25 cellular contexts compared by ENCODE assay signal in the genomic region with DNA sequence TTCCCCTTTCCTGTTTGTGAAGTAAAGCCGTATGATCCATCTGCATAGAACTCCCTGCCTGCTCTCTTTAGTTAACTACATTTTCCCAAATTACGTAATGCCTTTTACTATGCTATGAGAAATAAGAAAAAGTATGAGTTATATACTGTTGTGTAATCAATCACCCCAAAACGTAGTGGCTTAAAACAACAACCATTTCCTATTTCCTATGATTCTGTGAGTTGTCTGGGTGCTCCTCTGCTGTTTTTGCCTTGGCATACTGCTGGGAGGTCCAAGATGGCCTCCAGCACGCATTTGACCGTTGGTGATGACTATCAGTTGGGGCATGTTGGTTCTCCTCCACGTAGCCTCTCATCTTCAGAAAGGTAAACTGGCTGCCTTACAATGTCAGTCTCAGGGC. TPM values are rescaled to one million over a fixed set of nuclear protein-coding genes. Genes with fewer than 3 reads are reported as not detected.
A peak's percentile ranks its signal among the peaks of the same experiment; 100 is the strongest.
DNase-seq lines count a peak whose midpoint lies in the region; ATAC-seq, FAIRE-seq and TF ChIP-seq lines count a peak whose summit lies in the region.
"Had no signal": no experiment of that assay in that cellular context is flagged by ENCODE, and none has a peak within 500 bp of the region (broad histone marks: within the 10 kb centered on the region; RNA-seq: fewer than 3 reads in every experiment).

No MANE protein-coding gene starts in this region.

- H3K36me3 Mint-ChIP-seq in WTC11 = no peaks in the 10 kb centered on the region
- no peaks in the 10 kb centered on the region for H3K36me3 Mint-ChIP-seq in osteocyte (ENCODE audit: unreplicated experiment)
- H3K36me3 Mint-ChIP-seq: CD8-positive, alpha-beta T cell had no signal

- no peaks in the 10 kb centered on the region for H3K36me3 ChIP-seq in SK-N-SH (replicated peaks in 1 of 2; ENCODE audit: control insufficient read depth in 1 of 2, insufficient read depth in 2 of 2, low read length in 1 of 2)
- H3K36me3 ChIP-seq: adrenal gland, heart right ventricle, neutrophil had no signal

- peaks cover 19% of the 10 kb centered on the region for H3F3A ChIP-seq in SK-N-SH (replicated peaks; ENCODE audit: insufficient read depth)

- no peak overlapping the region for H3K4me2 ChIP-seq in SK-N-SH

- H3K4me3 ChIP-seq in SK-N-SH (ENCODE audit: low read depth in 2 of 2, low read length in 1 of 2) = no peak overlapping the region
- H3K4me3 ChIP-seq: adrenal gland, heart right ventricle, SK-N-MC had no signal

- FAIRE-seq in GM19239 (lab: Jason Lieb, UNC) = no peak

- H3K79me2 ChIP-seq in SK-N-SH (ENCODE audit: insufficient read depth) = peaks cover 6% of the 10 kb centered on the region; the same call in 1 of the 2 replicates

- H3K27ac ChIP-seq in SK-N-SH (ENCODE audit: low read depth in 2 of 2, low read length in 1 of 2) (no peak overlapping the region), epithelial cell of prostate (peak overlapping the region; percentile 59)
- H3K27ac ChIP-seq: adrenal gland, foreskin keratinocyte, heart right ventricle, neutrophil, SK-N-MC had no signal

- no peak for TF ChIP-seq EP300 in SK-N-SH (IDR thresholded peaks at IDR 0.05; ENCODE audit: borderline replicate concordance in 1 of 2, low read depth in 1 of 2, low read length in 1 of 2)

- CTCF ChIA-PET in SK-N-SH (lab: Yijun Ruan, JAX) = interaction anchor here (0.8 to 1.1 kb wide), 2 partner anchors 15 to 142 kb away, joined by 3 to 4 read pairs; no protein-coding TSS in a partner anchor
- CTCF ChIA-PET in WTC11 (lab: Charles Lee) = no interaction called here

- H3K9me2 ChIP-seq in SK-N-SH = no peaks in the 10 kb centered on the region

- H3K27ac Mint-ChIP-seq in WTC11 (0 out of 2 replicates have a peak overlapping the region, but pooled peaks have one; percentile 17), osteocyte (ENCODE audit: unreplicated experiment) (peak overlapping the region; percentile 19)
- H3K27ac Mint-ChIP-seq: activated CD4-positive, alpha-beta T cell treated with anti-CD3 and anti-CD28 coated beads, Interleukin-2, amount 10 ng/mL, durations not matched to agents 24 days and 14 days; CD8-positive, alpha-beta T cell; endodermal cell had no signal

- no peaks in the 10 kb centered on the region for H3K27me3 Mint-ChIP-seq in WTC11 (ENCODE audit: low read depth)
- H3K27me3 Mint-ChIP-seq in osteocyte (ENCODE audit: unreplicated experiment) = no peaks in the 10 kb centered on the region
- H3K27me3 Mint-ChIP-seq: activated CD4-positive, alpha-beta T cell treated with anti-CD3 and anti-CD28 coated beads, Interleukin-2, amount 10 ng/mL, durations not matched to agents 24 days and 14 days had no signal

- H3K4me1 Mint-ChIP-seq in WTC11 (peaks cover 49% of the 10 kb centered on the region), osteocyte (ENCODE audit: unreplicated experiment) (peaks cover 17% of the 10 kb centered on the region)
- H3K4me1 Mint-ChIP-seq: activated CD4-positive, alpha-beta T cell treated with anti-CD3 and anti-CD28 coated beads, Interleukin-2, amount 10 ng/mL, durations not matched to agents 24 days and 14 days had no signal

- no peak for ATAC-seq in SK-N-SH treated with all-trans-retinoic acid at 6 μM for 48 hours
- no peak for ATAC-seq in WTC11
- no peak for ATAC-seq in HG03432 (IDR thresholded peaks at IDR 0.05; ENCODE audit: unreplicated experiment)
- ATAC-seq: activated T-cell treated with anti-CD3 and anti-CD28 coated beads, Interleukin-2, amount 50 U/mL, for 4 hours; CD8-positive, alpha-beta T cell; foreskin keratinocyte had no signal

- H3K4me3 Mint-ChIP-seq in WTC11 (no peak overlapping the region), osteocyte (ENCODE audit: unreplicated experiment) (no peak overlapping the region)
- H3K4me3 Mint-ChIP-seq: activated CD4-positive, alpha-beta T cell treated with anti-CD3 and anti-CD28 coated beads, Interleukin-2, amount 10 ng/mL, durations not matched to agents 24 days and 14 days; activated T-cell treated with anti-CD3 and anti-CD28 coated beads, Interleukin-2, amount 50 U/mL, for 4 hours; CD8-positive, alpha-beta T cell; endodermal cell had no signal

- POLR2A ChIA-PET in SK-N-SH (lab: Yijun Ruan, JAX) = no interaction called here
- POLR2A ChIA-PET in WTC11 (lab: Charles Lee) = no interaction called here

- DNase-seq in SK-N-SH = no peak
- no peak for DNase-seq in WTC11 (ENCODE audit: low spot score)
- DNase-seq in epithelial cell of prostate (ENCODE audit: low read depth, low spot score) = no peak
- DNase-seq in osteocyte (ENCODE audit: extremely low spot score, unreplicated experiment) = no peak
- no peak for DNase-seq in amygdala (lab: John Stamatoyannopoulos, UW)
- DNase-seq in GM19239 (ENCODE audit: insufficient read length, low spot score) = no peak
- DNase-seq: 8988T; activated CD4-positive, alpha-beta T cell treated with anti-CD3 and anti-CD28 coated beads, Interleukin-2, amount 10 ng/mL, durations not matched to agents 24 days and 14 days; activated naive CD4-positive, alpha-beta T cell; activated T-cell treated with anti-CD3 and anti-CD28 coated beads, Interleukin-2, amount 50 U/mL, for 4 hours; adrenal gland; CD8-positive, alpha-beta T cell; endodermal cell; foreskin keratinocyte; GF-D8; heart right ventricle; KG1; mesendoderm; NCI-H187 treated with DMSO at 0.1 percent for 48 hours; NCI-H69; substantia nigra had no signal

- no peaks in the 10 kb centered on the region for H3K27me3 ChIP-seq in SK-N-SH (ENCODE audit: insufficient read depth)
- H3K27me3 ChIP-seq: adrenal gland, foreskin keratinocyte, heart right ventricle, neutrophil had no signal

- WGBS in SK-N-SH (ENCODE audit: low lambda C conversion rate) = 84% methylated on average over 6 of the region's 6 CpGs

- H2AFZ ChIP-seq in SK-N-SH (ENCODE audit: low read depth) = no peak overlapping the region; the same call in 1 of the 2 replicates

- H3K9me3 ChIP-seq in SK-N-SH = no peaks in the 10 kb centered on the region
- H3K9me3 ChIP-seq: adrenal gland, heart right ventricle, neutrophil had no signal

- H3K9me3 Mint-ChIP-seq in WTC11 = no peaks in the 10 kb centered on the region
- H3K9me3 Mint-ChIP-seq in osteocyte (ENCODE audit: unreplicated experiment) = no peaks in the 10 kb centered on the region
- H3K9me3 Mint-ChIP-seq: activated CD4-positive, alpha-beta T cell treated with anti-CD3 and anti-CD28 coated beads, Interleukin-2, amount 10 ng/mL, durations not matched to agents 24 days and 14 days; activated T-cell treated with anti-CD3 and anti-CD28 coated beads, Interleukin-2, amount 50 U/mL, for 4 hours; CD8-positive, alpha-beta T cell; endodermal cell had no signal

- H3K9ac ChIP-seq in SK-N-SH = no peak overlapping the region

- H4K20me1 ChIP-seq in SK-N-SH (ENCODE audit: insufficient read depth) = no peaks in the 10 kb centered on the region

- TF ChIP-seq CTCF in SK-N-SH (IDR thresholded peaks at IDR 0.05) = no peak
- no peak for TF ChIP-seq CTCF in WTC11 (IDR thresholded peaks at IDR 0.05)
- no peak for TF ChIP-seq CTCF in osteocyte (IDR thresholded peaks at IDR 0.05)

- TF ChIP-seq RAD21 in SK-N-SH (IDR thresholded peaks at IDR 0.05; ENCODE audit: low read length) = no peak

- H3K4me1 ChIP-seq in SK-N-SH (ENCODE audit: control insufficient read depth in 1 of 2, insufficient read depth in 2 of 2, low read depth in 1 of 2, low read length in 1 of 2) = peaks cover 7 to 14% of the 10 kb centered on the region in 2 experiments
- H3K4me1 ChIP-seq: adrenal gland had no signal

TF ChIP-seq in SK-N-SH, 30 proteins besides CTCF, POLR2A, EP300 and RAD21 (continues in another document):
- TF ChIP-seq YY1 (IDR thresholded peaks at IDR 0.05; ENCODE audit: low read depth) = 0 out of 2 replicates have a peak, but pooled peaks have one; percentile 33
- TF ChIP-seq USF2 (IDR thresholded peaks at IDR 0.05; ENCODE audit: borderline replicate concordance, low read depth, low read length) = no peak
- no peak for TF ChIP-seq NRF1 (IDR thresholded peaks at IDR 0.05; ENCODE audit: low read depth, low read length)

TF ChIP-seq in SK-N-SH treated with all-trans-retinoic acid at 6 μM for 48 hours, 23 proteins besides CTCF, POLR2A, EP300 and RAD21 (continues in another document):
- no peak for TF ChIP-seq PATZ1 (CRISPR knock-in tag; IDR thresholded peaks at IDR 0.05; ENCODE audit: borderline replicate concordance)

TF ChIP-seq in WTC11, 78 proteins besides CTCF, POLR2A, EP300 and RAD21 (continues in another document):
- TF ChIP-seq CREM (CRISPR knock-in tag; IDR thresholded peaks at IDR 0.05) = no peak
- no peak for TF ChIP-seq OVOL2 (CRISPR knock-in tag; IDR thresholded peaks at IDR 0.05; ENCODE audit: borderline replicate concordance)
- no peak for TF ChIP-seq TEAD1 (CRISPR knock-in tag; IDR thresholded peaks at IDR 0.05)
- no peak for TF ChIP-seq E2F4 (CRISPR knock-in tag; IDR thresholded peaks at IDR 0.05; ENCODE audit: borderline replicate concordance, low read depth)

RNA-seq across cellular contexts. Expression of gene BBS12, which starts 39.8 kb away (rescaled TPM):
- 1.5 and 2.1 TPM in 2 replicates for polyA plus RNA-seq in SK-N-SH (2012; rRNA removed)
- 2.4 and 2.6 TPM in 2 replicates for polyA plus RNA-seq in SK-N-SH (2012; cell fraction: cytosol; rRNA removed)
- 0.62 and 1.2 TPM in 2 replicates for polyA plus RNA-seq in SK-N-SH (2012; cell fraction: nucleus; rRNA removed)
- total RNA-seq in WTC11 (2021) (2.1 to 2.7 TPM (median 2.3 TPM) in 3 replicates), osteocyte (3.3 and 3.6 TPM in 2 replicates)

RNA-seq across cellular contexts. Expression of gene FGF2, which starts 54.3 kb away (rescaled TPM):
- 11.1 and 17.0 TPM in 2 replicates for polyA plus RNA-seq in SK-N-SH (2012; rRNA removed)
- polyA plus RNA-seq in SK-N-SH (2012; cell fraction: cytosol; rRNA removed) = 18.6 and 22.5 TPM in 2 replicates
- polyA plus RNA-seq in SK-N-SH (2012; cell fraction: nucleus; rRNA removed) = 6.7 and 18.4 TPM in 2 replicates
- total RNA-seq in WTC11 (2021) = 115 to 134 TPM (median 127 TPM) in 3 replicates
- total RNA-seq in osteocyte = 29.2 and 33.4 TPM in 2 replicates
- total RNA-seq: CD8-positive, alpha-beta T cell had no signal
